Comparison of ENCODE assay signal across 10 cellular contexts in the genomic region with DNA sequence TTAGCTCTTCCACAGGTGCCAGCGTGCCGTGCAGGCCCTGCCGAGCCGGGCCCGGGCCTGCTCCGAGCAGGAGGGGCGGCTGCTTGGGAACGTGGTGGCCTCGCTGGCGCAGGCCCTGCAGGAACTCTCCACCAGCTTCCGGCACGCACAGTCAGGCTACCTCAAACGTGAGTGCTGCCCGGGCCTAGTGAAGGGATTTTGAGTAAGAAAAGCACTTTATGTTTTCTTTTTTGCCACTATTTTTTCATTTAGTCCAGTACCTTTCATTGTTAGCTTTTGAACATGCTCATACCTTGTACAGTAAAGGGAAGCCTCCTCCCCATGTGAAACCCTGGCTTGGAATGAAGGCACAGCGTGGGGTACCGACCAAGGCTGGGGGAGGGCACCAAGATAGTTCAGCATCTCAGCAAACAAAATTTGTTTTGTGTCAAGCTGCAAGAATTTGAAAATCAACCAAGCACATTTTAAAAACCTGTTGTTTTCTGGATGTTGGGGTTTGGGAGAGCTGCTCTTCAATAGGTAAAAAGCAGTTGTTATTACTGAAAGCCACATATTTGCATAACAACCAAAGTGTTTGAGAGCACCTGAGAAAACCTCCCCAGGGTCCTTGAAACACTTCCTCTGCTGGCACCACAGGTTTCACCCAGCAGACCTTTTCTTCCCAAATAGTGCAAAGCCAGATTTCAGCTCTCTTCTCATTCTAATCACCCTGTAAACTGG. TPM values are rescaled to one million over a fixed set of nuclear protein-coding genes. Genes with fewer than 3 reads are reported as not detected.
A peak's percentile ranks its signal among the peaks of the same experiment; 100 is the strongest.
DNase-seq lines count a peak whose midpoint lies in the region; ATAC-seq and TF ChIP-seq lines count a peak whose summit lies in the region.
"Had no signal": no experiment of that assay in that cellular context is flagged by ENCODE, and none has a peak within 500 bp of the region (broad histone marks: within the 10 kb centered on the region; RNA-seq: fewer than 3 reads in every experiment).

No MANE protein-coding gene starts in this region.

- H3K4me1 ChIP-seq in HUES6 (ENCODE audit: control insufficient read depth, insufficient read depth, low read length) (peaks cover 49% of the 10 kb centered on the region), right atrium auricular region (no peaks in the 10 kb centered on the region)

- ATAC-seq in GM18520 (IDR thresholded peaks at IDR 0.05; ENCODE audit: unreplicated experiment) (peak; percentile 63), GM21723 (IDR thresholded peaks at IDR 0.05; ENCODE audit: unreplicated experiment) (peak; percentile 90)
- ATAC-seq: T-cell had no signal

- DNase-seq in iPS-NIHi7 (ENCODE audit: extremely low spot score) (peak; percentile 73), retina (no peak), H4 (ENCODE audit: low spot score) (no peak), right atrium auricular region (ENCODE audit: low spot score) (no peak)
- no peak for DNase-seq in activated naive CD4-positive, alpha-beta T cell (lab: John Stamatoyannopoulos, UW)
- DNase-seq: spleen, T-cell had no signal

- TF ChIP-seq CTCF in right atrium auricular region (IDR thresholded peaks at IDR 0.05), result no peak

- peak overlapping the region; percentile 23 for H3K4me3 ChIP-seq in HUES6 (ENCODE audit: low read depth, low read length)
- H3K4me3 ChIP-seq in right atrium auricular region, result no peak overlapping the region
- H3K4me3 ChIP-seq: spleen had no signal

- H3K27ac ChIP-seq in HUES6 (ENCODE audit: low read depth, low read length) (peak overlapping the region; percentile 95), right atrium auricular region (no peak overlapping the region)
- H3K27ac ChIP-seq: spleen had no signal

- H3K9me3 ChIP-seq in HUES6 (ENCODE audit: control insufficient read depth, insufficient read depth, low read depth, low read length), result no peaks in the 10 kb centered on the region
- H3K9me3 ChIP-seq in right atrium auricular region, result no peaks in the 10 kb centered on the region
- H3K9me3 ChIP-seq: spleen had no signal

- peaks cover 46% of the 10 kb centered on the region for H3K36me3 ChIP-seq in HUES6 (ENCODE audit: control insufficient read depth, insufficient read depth, low read length)
- peaks cover 50% of the 10 kb centered on the region for H3K36me3 ChIP-seq in right atrium auricular region

- peak overlapping the region; percentile 82 for H3K9ac ChIP-seq in HUES6 (ENCODE audit: low read length)

- H3K27me3 ChIP-seq in HUES6 (ENCODE audit: control insufficient read depth, insufficient read depth, low read length) (no peaks in the 10 kb centered on the region), right atrium auricular region (no peaks in the 10 kb centered on the region)
- H3K27me3 ChIP-seq: spleen had no signal

RNA-seq across cellular contexts. Expression of a gene that starts 18.4 kb away (rescaled TPM):
- total RNA-seq in H4 (2014; rRNA removed; shearing (Covaris generic)), result 6.1 and 8.8 TPM in 2 replicates
- total RNA-seq in right atrium auricular region, result 10 to 100 TPM; 20.9 to 26.1 TPM

RNA-seq across cellular contexts. Expression of a gene that starts 23.2 kb away (rescaled TPM):
- 0.95 and 1.1 TPM in 2 replicates for total RNA-seq in H4 (2014; rRNA removed; shearing (Covaris generic))
- 10 to 100 TPM; 12.2 to 14.1 TPM for total RNA-seq in right atrium auricular region
